ENCODE assay signal across 19 cellular contexts in the genomic region with DNA sequence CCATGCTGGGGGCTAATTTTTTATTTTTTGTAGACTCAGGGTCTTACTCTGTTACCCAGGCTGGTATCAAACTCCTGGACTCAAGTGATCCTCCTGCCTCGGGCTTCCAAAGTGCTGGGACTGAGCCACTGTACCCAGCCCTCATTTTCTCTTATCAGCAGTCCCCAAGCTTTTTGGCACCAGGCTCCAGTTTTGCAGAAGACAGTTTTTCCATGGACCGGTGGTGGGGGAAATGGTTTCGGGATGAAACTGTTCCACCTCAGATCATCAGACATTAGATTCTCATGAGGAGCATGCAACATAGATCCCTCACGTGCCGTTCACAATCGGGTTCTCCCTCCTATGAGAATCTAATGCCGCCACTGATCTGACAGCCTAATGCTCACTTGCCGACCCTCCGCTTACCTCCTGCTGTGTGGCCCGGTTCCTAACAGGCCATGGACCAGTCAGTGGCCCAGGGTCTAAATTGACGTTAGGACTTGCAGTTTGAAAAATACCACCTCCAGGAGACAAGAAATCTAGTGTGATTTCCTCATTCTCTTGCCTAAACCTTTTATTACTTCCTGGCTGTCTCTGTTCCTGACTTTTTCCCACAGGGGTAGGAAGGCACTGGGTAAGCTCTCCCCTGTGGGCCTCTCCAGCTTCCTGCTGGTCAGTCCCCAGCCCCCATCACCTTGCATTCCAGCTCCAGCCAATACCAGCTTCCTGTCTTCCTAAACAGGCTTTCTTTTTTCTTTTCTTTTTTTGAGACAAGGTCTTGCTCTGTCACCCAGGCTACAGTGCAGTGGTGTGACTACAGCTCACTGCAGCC. TPM values are rescaled to one million over a fixed set of nuclear protein-coding genes. Genes with fewer than 3 reads are reported as not detected.
DNase-seq lines count a peak whose midpoint lies in the region; ATAC-seq and TF ChIP-seq lines count a peak whose summit lies in the region.
"Had no signal": no experiment of that assay in that cellular context is flagged by ENCODE, and none has a peak within 500 bp of the region (broad histone marks: within the 10 kb centered on the region; RNA-seq: fewer than 3 reads in every experiment).

No MANE protein-coding gene starts in this region.

- BruUV-seq in A673 (replicated peaks; lab: Mats Ljungman, UMichigan): no TSS peak

- TF ChIP-seq POLR2A in erythroblast (IDR thresholded peaks at IDR 0.05; ENCODE audit: low read length): no peak

- ATAC-seq in activated CD8-positive, alpha-beta T cell treated with anti-CD3 and anti-CD28 coated beads, Interleukin-2, amount 10 ng/mL, durations not matched to agents 7 days and 5 days: no peak
- ATAC-seq in GM21825 (IDR thresholded peaks at IDR 0.05; ENCODE audit: unreplicated experiment): no peak
- ATAC-seq: activated T-cell treated with anti-CD3 and anti-CD28 coated beads, Interleukin-2, amount 50 U/mL, for 4 hours; T-cell had no signal

- no peaks in the 10 kb centered on the region for H3K36me3 Mint-ChIP-seq in neural crest cell (ENCODE audit: low read depth)
- no peaks in the 10 kb centered on the region for H3K36me3 Mint-ChIP-seq in activated CD8-positive, alpha-beta T cell treated with anti-CD3 and anti-CD28 coated beads, Interleukin-2, amount 10 ng/mL, durations not matched to agents 7 days and 5 days (ENCODE audit: low read depth)
- H3K36me3 Mint-ChIP-seq: CD14-positive monocyte, T-cell had no signal

- no peaks in the 10 kb centered on the region for H3K9me3 Mint-ChIP-seq in neural crest cell
- H3K9me3 Mint-ChIP-seq in activated CD8-positive, alpha-beta T cell treated with anti-CD3 and anti-CD28 coated beads, Interleukin-2, amount 10 ng/mL, durations not matched to agents 7 days and 5 days (ENCODE audit: insufficient read depth): no peaks in the 10 kb centered on the region
- H3K9me3 Mint-ChIP-seq: activated T-cell treated with anti-CD3 and anti-CD28 coated beads, Interleukin-2, amount 50 U/mL, for 4 hours; CD14-positive monocyte; T-cell had no signal

- CTCF ChIA-PET in activated CD8-positive, alpha-beta T cell treated with anti-CD3 and anti-CD28 coated beads, Interleukin-2, amount 10 ng/mL, durations not matched to agents 7 days and 5 days (lab: Charles Lee): no interaction called here
- CTCF ChIA-PET in A673 (lab: Charles Lee): no interaction called here

- H3K27ac Mint-ChIP-seq in neural crest cell (ENCODE audit: unreplicated experiment): peak overlapping the region; percentile 86
- H3K27ac Mint-ChIP-seq in activated CD8-positive, alpha-beta T cell treated with anti-CD3 and anti-CD28 coated beads, Interleukin-2, amount 10 ng/mL, durations not matched to agents 7 days and 5 days: no peak overlapping the region
- H3K27ac Mint-ChIP-seq: T-cell had no signal

- H3K4me3 ChIP-seq in NT2/D1 (ENCODE audit: insufficient read length, low read depth): no peak overlapping the region
- H3K4me3 ChIP-seq in A673 (ENCODE audit: low read depth, low read length, poor library complexity, severe bottlenecking): no peak overlapping the region
- H3K4me3 ChIP-seq: ascending aorta, left ventricle myocardium inferior, skin epidermis had no signal

- H3K9me3 ChIP-seq in NT2/D1 (ENCODE audit: insufficient read depth, low read length) (no peaks in the 10 kb centered on the region), A673 (ENCODE audit: low read depth, low read length, poor library complexity, severe bottlenecking) (no peaks in the 10 kb centered on the region)
- H3K9me3 ChIP-seq: ascending aorta, left ventricle myocardium inferior, neutrophil had no signal

- peaks cover 18% of the 10 kb centered on the region for H3K4me1 ChIP-seq in NT2/D1 (ENCODE audit: insufficient read depth, insufficient read length)
- H3K4me1 ChIP-seq in A673 (ENCODE audit: insufficient read depth, low read length, poor library complexity, severe bottlenecking): no peaks in the 10 kb centered on the region
- H3K4me1 ChIP-seq: ascending aorta, left ventricle myocardium inferior had no signal

- TF ChIP-seq CTCF in neural crest cell (conservative IDR thresholded peaks at IDR 0.05) (no peak), A673 (conservative IDR thresholded peaks at IDR 0.05; ENCODE audit: low read depth, low read length) (no peak)

- peaks cover 28% of the 10 kb centered on the region for H3K4me1 Mint-ChIP-seq in neural crest cell
- no peaks in the 10 kb centered on the region for H3K4me1 Mint-ChIP-seq in activated CD8-positive, alpha-beta T cell treated with anti-CD3 and anti-CD28 coated beads, Interleukin-2, amount 10 ng/mL, durations not matched to agents 7 days and 5 days (ENCODE audit: low read depth)
- H3K4me1 Mint-ChIP-seq: T-cell had no signal

- no peaks in the 10 kb centered on the region for H3K27me3 Mint-ChIP-seq in neural crest cell (ENCODE audit: low read depth)
- H3K27me3 Mint-ChIP-seq in activated CD8-positive, alpha-beta T cell treated with anti-CD3 and anti-CD28 coated beads, Interleukin-2, amount 10 ng/mL, durations not matched to agents 7 days and 5 days (ENCODE audit: low read depth): no peaks in the 10 kb centered on the region
- H3K27me3 Mint-ChIP-seq: T-cell had no signal

- intact Hi-C loops in A673 (cut with micrococcal nuclease; ENCODE audit: unreplicated experiment): no loop called here

- no peak overlapping the region for H3K4me3 Mint-ChIP-seq in neural crest cell
- no peak overlapping the region for H3K4me3 Mint-ChIP-seq in activated CD8-positive, alpha-beta T cell treated with anti-CD3 and anti-CD28 coated beads, Interleukin-2, amount 10 ng/mL, durations not matched to agents 7 days and 5 days
- H3K4me3 Mint-ChIP-seq: activated T-cell treated with anti-CD3 and anti-CD28 coated beads, Interleukin-2, amount 50 U/mL, for 4 hours; CD14-positive monocyte; T-cell had no signal

- POLR2A ChIA-PET in activated CD8-positive, alpha-beta T cell treated with anti-CD3 and anti-CD28 coated beads, Interleukin-2, amount 10 ng/mL, durations not matched to agents 7 days and 5 days (lab: Charles Lee): no interaction called here
- POLR2A ChIA-PET in A673 (lab: Charles Lee; ENCODE audit: low non-redundant PET): no interaction called here

- no peaks in the 10 kb centered on the region for H3K36me3 ChIP-seq in NT2/D1 (ENCODE audit: insufficient read depth, insufficient read length, low read length)
- H3K36me3 ChIP-seq in A673 (ENCODE audit: insufficient read depth, low read length, poor library complexity, severe bottlenecking): no peaks in the 10 kb centered on the region
- H3K36me3 ChIP-seq: ascending aorta, left ventricle myocardium inferior, neutrophil had no signal

- H3K27me3 ChIP-seq in NT2/D1 (ENCODE audit: insufficient read depth, insufficient read length): no peaks in the 10 kb centered on the region
- H3K27me3 ChIP-seq in A673 (replicated peaks; ENCODE audit: insufficient read depth, low read depth, low read length, poor library complexity): no peaks in the 10 kb centered on the region
- H3K27me3 ChIP-seq: ascending aorta, neutrophil had no signal

- H3K27ac ChIP-seq in A673 (ENCODE audit: low read depth, low read length, poor library complexity, severe bottlenecking): no peak overlapping the region
- H3K27ac ChIP-seq: ascending aorta, left ventricle myocardium inferior, neutrophil, skin epidermis had no signal

- H3K9ac ChIP-seq in NT2/D1 (ENCODE audit: insufficient read length, low read depth): peak overlapping the region; percentile 39

- DNase-seq in H4 (ENCODE audit: low spot score): peak; percentile 34
- no peak for DNase-seq in NT2/D1 (ENCODE audit: low read depth, low spot score)
- DNase-seq in erythroblast (lab: John Stamatoyannopoulos, UW): peak; percentile 59 to 61
- DNase-seq in neural crest cell (ENCODE audit: low read depth, low spot score): no peak
- no peak for DNase-seq in DMS79 treated with DMSO at 0.1 percent for 48 hours (lab: John Stamatoyannopoulos, UW)
- no peak for DNase-seq in activated CD8-positive, alpha-beta T cell treated with anti-CD3 and anti-CD28 coated beads, Interleukin-2, amount 10 ng/mL, durations not matched to agents 7 days and 5 days
- no peak for DNase-seq in A673 (ENCODE audit: low spot score)
- DNase-seq: activated CD4-positive, alpha-beta T cell treated with anti-CD3 and anti-CD28 coated beads for 4 hours; activated T-cell treated with anti-CD3 and anti-CD28 coated beads, Interleukin-2, amount 50 U/mL, for 4 hours; DND-41; glutamatergic neuron; left ventricle myocardium inferior; MM.1S; T-cell had no signal

RNA-seq across cellular contexts. Expression of a gene that starts 9.3 kb away (rescaled TPM):
- total RNA-seq in H4 (2014; rRNA removed; shearing (Covaris generic)): 47.5 and 64.8 TPM in 2 replicates
- total RNA-seq in neural crest cell (213 and 230 TPM in 2 replicates), A673 (2021) (55.5 and 55.6 TPM in 2 replicates)
- 10 to 100 TPM; 93.4 to 94.6 TPM for total RNA-seq in activated CD8-positive, alpha-beta T cell treated with anti-CD3 and anti-CD28 coated beads, Interleukin-2, amount 10 ng/mL, durations not matched to agents 7 days and 5 days

RNA-seq across cellular contexts. Expression of a gene that starts 26.8 kb away (rescaled TPM):
- total RNA-seq in H4 (2014; rRNA removed; shearing (Covaris generic)): 1.2 and 1.4 TPM in 2 replicates
- total RNA-seq in neural crest cell (4.2 and 4.8 TPM in 2 replicates), A673 (2021) (0.97 and 1.8 TPM in 2 replicates)
- total RNA-seq in activated CD8-positive, alpha-beta T cell treated with anti-CD3 and anti-CD28 coated beads, Interleukin-2, amount 10 ng/mL, durations not matched to agents 7 days and 5 days: under 1 TPM; 0.89 to 0.97 TPM
- total RNA-seq: ascending aorta had no signal

RNA-seq across cellular contexts. Expression of a gene that starts 38.5 kb away (rescaled TPM):
- 98.9 and 101 TPM in 2 replicates for total RNA-seq in H4 (2014; rRNA removed; shearing (Covaris generic))
- 421 and 422 TPM in 2 replicates for total RNA-seq in neural crest cell
- total RNA-seq in activated CD8-positive, alpha-beta T cell treated with anti-CD3 and anti-CD28 coated beads, Interleukin-2, amount 10 ng/mL, durations not matched to agents 7 days and 5 days: 100 to 1,000 TPM; 177 to 185 TPM
- 175 and 191 TPM in 2 replicates for total RNA-seq in A673 (2021)

RNA-seq across cellular contexts. Expression of a gene that starts 60.0 kb away (rescaled TPM):
- 86.7 and 109 TPM in 2 replicates for total RNA-seq in H4 (2014; rRNA removed; shearing (Covaris generic))
- 126 and 138 TPM in 2 replicates for total RNA-seq in neural crest cell
- total RNA-seq in activated CD8-positive, alpha-beta T cell treated with anti-CD3 and anti-CD28 coated beads, Interleukin-2, amount 10 ng/mL, durations not matched to agents 7 days and 5 days: 10 to 100 TPM; 86.1 to 99.8 TPM
- 77.4 and 94.6 TPM in 2 replicates for total RNA-seq in A673 (2021)

Comparison
In these comparisons a context has a peak if more than half of its experiments do, and no peak if none do; other contexts are left out.
1. DNase-seq: peak in H4 (single experiment) and erythroblast (2 of 2); none in NT2/D1 (single experiment), neural crest cell (single experiment), DMS79 treated with DMSO at 0.1 percent for 48 hours (single experiment), activated CD8-positive, alpha-beta T cell treated with anti-CD3 and anti-CD28 coated beads, Interleukin-2, amount 10 ng/mL, durations not matched to agents 7 days and 5 days (single experiment) and A673 (single experiment).